ENCODE assay signal across 29 cellular contexts in the genomic region with DNA sequence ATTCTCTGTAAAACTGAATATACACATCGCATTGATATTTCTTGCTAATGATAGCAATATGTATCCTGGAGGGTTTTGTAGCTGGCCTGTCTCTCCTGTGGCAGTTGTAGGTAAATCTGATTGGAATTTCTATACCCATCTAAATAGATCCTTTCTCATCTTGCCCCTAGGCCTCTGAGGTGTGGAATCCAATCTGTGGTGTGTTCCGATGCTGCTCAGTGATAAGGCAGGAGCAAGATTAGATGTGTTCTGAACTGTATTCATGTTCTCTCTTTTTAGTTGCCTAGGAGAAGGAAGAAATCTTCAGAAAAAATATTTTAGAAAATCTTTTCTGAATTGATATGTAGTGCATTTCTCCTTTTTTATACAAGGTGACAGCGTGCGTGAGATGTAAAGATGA.
"Had no signal": no experiment of that assay in that cellular context is flagged by ENCODE, and none has a peak within 500 bp of the region (broad histone marks: within the 10 kb centered on the region; RNA-seq: fewer than 3 reads in every experiment).

No MANE protein-coding gene starts in this region.

- H3K9me3 Mint-ChIP-seq: activated B cell treated with CpG ODN at 0.5 μM for 24 hours; activated CD8-positive, alpha-beta T cell treated with anti-CD3 and anti-CD28 coated beads for 36 hours; activated naive CD4-positive, alpha-beta T cell treated with anti-CD3 and anti-CD28 coated beads, Interleukin-2, amount 50 U/mL, for 24 hours; activated naive CD8-positive, alpha-beta T cell treated with anti-CD3 and anti-CD28 coated beads, Interleukin-2, amount 50 U/mL, for 24 hours; activated T-cell treated with anti-CD3 and anti-CD28 coated beads, Interleukin-2, amount 50 U/mL, for 4 hours; activated T-helper 2 cell treated with anti-CD3 and anti-CD28 coated beads, Interferon-gamma antibody, Interleukin-2, Interleukin-4, amounts not matched to agents 10 μg/mL and 5 μg/mL and 100 μg/mL, durations not matched to agents 14 hours and 24 hours and 36 hours; stimulated activated naive CD8-positive, alpha-beta T cell treated with anti-CD3 and anti-CD28 coated beads, Interleukin-15, Interleukin-2, amounts not matched to agents 100 ng/mL and 50 ng/mL, for 24 hours had no signal

- H3K9me3 ChIP-seq: esophagus squamous epithelium, gastrocnemius medialis, left lung, ovary, thoracic aorta, vagina had no signal

- H3K27ac Mint-ChIP-seq: activated B cell treated with CpG ODN at 0.5 μM for 24 hours; activated CD8-positive, alpha-beta T cell treated with anti-CD3 and anti-CD28 coated beads for 36 hours; activated naive CD4-positive, alpha-beta T cell treated with anti-CD3 and anti-CD28 coated beads, Interleukin-2, amount 50 U/mL, for 24 hours; activated naive CD8-positive, alpha-beta T cell treated with anti-CD3 and anti-CD28 coated beads, Interleukin-2, amount 50 U/mL, for 24 hours; activated T-helper 2 cell treated with anti-CD3 and anti-CD28 coated beads, Interferon-gamma antibody, Interleukin-2, Interleukin-4, amounts not matched to agents 10 μg/mL and 5 μg/mL and 100 μg/mL, durations not matched to agents 14 hours and 24 hours and 36 hours; naive thymus-derived CD4-positive, alpha-beta T cell; progenitor cell of endocrine pancreas; stimulated activated effector memory CD8-positive, alpha-beta T cell treated with anti-CD3 and anti-CD28 coated beads, Interleukin-12 subunit alpha, Interleukin-12 subunit beta, amount 100 ng/mL, for 72 hours; stimulated activated naive CD8-positive, alpha-beta T cell treated with anti-CD3 and anti-CD28 coated beads, Interleukin-15, Interleukin-2, amounts not matched to agents 100 ng/mL and 50 ng/mL, for 24 hours had no signal

- H3K4me1 ChIP-seq: gastrocnemius medialis, left lung had no signal

- H3K27ac ChIP-seq: epithelial cell of prostate, esophagus squamous epithelium, gastrocnemius medialis, ovary, thoracic aorta, vagina had no signal

- FAIRE-seq: colon, endometrium, small intestine had no signal

- H3K4me3 Mint-ChIP-seq: activated B cell treated with CpG ODN at 0.5 μM for 24 hours; activated CD8-positive, alpha-beta T cell treated with anti-CD3 and anti-CD28 coated beads for 36 hours; activated naive CD4-positive, alpha-beta T cell treated with anti-CD3 and anti-CD28 coated beads, Interleukin-2, amount 50 U/mL, for 24 hours; activated naive CD8-positive, alpha-beta T cell treated with anti-CD3 and anti-CD28 coated beads, Interleukin-2, amount 50 U/mL, for 24 hours; activated T-cell treated with anti-CD3 and anti-CD28 coated beads, Interleukin-2, amount 50 U/mL, for 4 hours; naive thymus-derived CD4-positive, alpha-beta T cell; stimulated activated effector memory CD8-positive, alpha-beta T cell treated with anti-CD3 and anti-CD28 coated beads, Interleukin-12 subunit alpha, Interleukin-12 subunit beta, amount 100 ng/mL, for 72 hours; stimulated activated naive CD8-positive, alpha-beta T cell treated with anti-CD3 and anti-CD28 coated beads, Interleukin-15, Interleukin-2, amounts not matched to agents 100 ng/mL and 50 ng/mL, for 24 hours had no signal

- DNase-seq: activated B cell treated with CpG ODN at 0.5 μM for 24 hours; activated CD4-positive, alpha-beta T cell treated with anti-CD3 and anti-CD28 coated beads, Interleukin-2, amount 50 U/mL, for 1 hour; activated CD8-positive, alpha-beta T cell treated with anti-CD3 and anti-CD28 coated beads for 36 hours; activated naive CD8-positive, alpha-beta T cell treated with anti-CD3 and anti-CD28 coated beads, Interleukin-2, amount 50 U/mL, for 24 hours; activated T-cell treated with anti-CD3 and anti-CD28 coated beads, Interleukin-2, amount 50 U/mL, for 4 hours; amygdala; effector CD8-positive, alpha-beta T cell; esophagus squamous epithelium; gastrocnemius medialis; head of caudate nucleus; left lung; midbrain; naive thymus-derived CD4-positive, alpha-beta T cell; ovary; small intestine; stimulated activated CD4-positive, alpha-beta T cell treated with anti-CD3 and anti-CD28 coated beads, Interleukin-4, amount 100 ng/mL, for 24 hours; T-helper 2 cell had no signal

- H3K27me3 Mint-ChIP-seq: activated B cell treated with CpG ODN at 0.5 μM for 24 hours; activated CD8-positive, alpha-beta T cell treated with anti-CD3 and anti-CD28 coated beads for 36 hours; activated naive CD4-positive, alpha-beta T cell treated with anti-CD3 and anti-CD28 coated beads, Interleukin-2, amount 50 U/mL, for 24 hours; activated naive CD8-positive, alpha-beta T cell treated with anti-CD3 and anti-CD28 coated beads, Interleukin-2, amount 50 U/mL, for 24 hours; naive thymus-derived CD4-positive, alpha-beta T cell; progenitor cell of endocrine pancreas; stimulated activated naive CD8-positive, alpha-beta T cell treated with anti-CD3 and anti-CD28 coated beads, Interleukin-15, Interleukin-2, amounts not matched to agents 100 ng/mL and 50 ng/mL, for 24 hours had no signal

- H3K4me3 ChIP-seq: esophagus squamous epithelium, gastrocnemius medialis, left lung, lung, ovary, thoracic aorta, vagina had no signal

- H3K4me1 Mint-ChIP-seq: activated B cell treated with CpG ODN at 0.5 μM for 24 hours; activated naive CD4-positive, alpha-beta T cell treated with anti-CD3 and anti-CD28 coated beads, Interleukin-2, amount 50 U/mL, for 24 hours; activated naive CD8-positive, alpha-beta T cell treated with anti-CD3 and anti-CD28 coated beads, Interleukin-2, amount 50 U/mL, for 24 hours; naive thymus-derived CD4-positive, alpha-beta T cell; stimulated activated effector memory CD8-positive, alpha-beta T cell treated with anti-CD3 and anti-CD28 coated beads, Interleukin-12 subunit alpha, Interleukin-12 subunit beta, amount 100 ng/mL, for 72 hours had no signal

- H3K36me3 ChIP-seq: esophagus squamous epithelium, gastrocnemius medialis, left lung, ovary, thoracic aorta, vagina had no signal

- H3K27me3 ChIP-seq: esophagus squamous epithelium, gastrocnemius medialis, left lung, ovary, vagina had no signal

- ATAC-seq: activated CD8-positive, alpha-beta T cell treated with anti-CD3 and anti-CD28 coated beads for 36 hours; activated naive CD8-positive, alpha-beta T cell treated with anti-CD3 and anti-CD28 coated beads, Interleukin-2, amount 50 U/mL, for 24 hours; activated T-cell treated with anti-CD3 and anti-CD28 coated beads, Interleukin-2, amount 50 U/mL, for 4 hours; gastrocnemius medialis; left lung; naive thymus-derived CD4-positive, alpha-beta T cell; sciatic nerve; stimulated activated effector memory CD8-positive, alpha-beta T cell treated with anti-CD3 and anti-CD28 coated beads, Interleukin-12 subunit alpha, Interleukin-12 subunit beta, amount 100 ng/mL, for 72 hours had no signal

- H3K36me3 Mint-ChIP-seq: activated naive CD4-positive, alpha-beta T cell treated with anti-CD3 and anti-CD28 coated beads, Interleukin-2, amount 50 U/mL, for 24 hours; naive thymus-derived CD4-positive, alpha-beta T cell; stimulated activated effector memory CD8-positive, alpha-beta T cell treated with anti-CD3 and anti-CD28 coated beads, Interleukin-12 subunit alpha, Interleukin-12 subunit beta, amount 100 ng/mL, for 72 hours had no signal
